ENCODE assay signal across 19 cellular contexts in the genomic region with DNA sequence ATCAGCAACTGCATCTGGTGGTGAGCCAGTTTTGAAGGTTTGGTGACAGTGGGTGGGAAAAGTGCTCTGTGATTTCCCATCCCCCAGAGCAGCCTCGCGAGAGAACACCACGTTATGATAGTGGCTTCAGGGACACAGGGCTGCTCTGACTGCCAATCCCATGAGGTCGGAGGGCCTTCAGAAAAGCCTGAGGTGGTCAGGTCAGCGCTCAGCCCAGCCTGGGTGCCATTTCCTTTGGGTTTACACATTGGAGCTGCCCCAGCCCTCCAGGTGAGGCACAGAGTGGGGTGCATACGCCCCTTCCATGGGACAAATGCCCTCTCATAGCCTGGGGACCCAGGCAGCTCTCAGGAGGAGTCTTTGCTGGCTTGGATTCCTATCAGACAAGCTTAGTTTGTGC.
DNase-seq lines count a peak whose midpoint lies in the region; ATAC-seq, FAIRE-seq and TF ChIP-seq lines count a peak whose summit lies in the region.
"Had no signal": no experiment of that assay in that cellular context is flagged by ENCODE, and none has a peak within 500 bp of the region (broad histone marks: within the 10 kb centered on the region; RNA-seq: fewer than 3 reads in every experiment).

No MANE protein-coding gene starts in this region.

- 0 out of 2 replicates have a peak overlapping the region, but pooled peaks have one; percentile 29 for H2BK15ac ChIP-seq in H1 (ENCODE audit: low read length)

- TF ChIP-seq POLR2A in K562 (conservative IDR thresholded peaks at IDR 0.05), result no peak
- no peak for TF ChIP-seq POLR2A in H1 (IDR thresholded peaks at IDR 0.05; ENCODE audit: control extremely low read depth in 1 of 2, low read depth in 2 of 2, low read length in 2 of 2)

- no peak overlapping the region for H2BK120ac ChIP-seq in H1 (replicated peaks; ENCODE audit: low read depth, low read length)

- H3K9me3 ChIP-seq in K562 (replicated peaks; ENCODE audit: control insufficient read depth, insufficient read depth, low read depth, low read length), result no peaks in the 10 kb centered on the region
- no peaks in the 10 kb centered on the region for H3K9me3 ChIP-seq in H1 (ENCODE audit: insufficient read depth in 2 of 2, low read depth in 1 of 2, low read length in 1 of 2)
- H3K9me3 ChIP-seq: Caco-2 had no signal

- CTCF ChIA-PET in K562 (lab: Yijun Ruan, JAX; ENCODE audit: low intra/inter-chr PET ratio) (no interaction called here), H1 (lab: Charles Lee; ENCODE audit: partially characterized antibody) (interaction anchor here (0.6 to 1.1 kb wide), 4 partner anchors 11 to 148 kb away, joined by 3 to 5 read pairs (median 3); no protein-coding TSS in a partner anchor)
- CTCF ChIA-PET in activated CD8-positive, alpha-beta memory T cell treated with anti-CD3 and anti-CD28 coated beads, Interleukin-2, amount 10 ng/mL, durations not matched to agents 7 days and 5 days (lab: Charles Lee), result no interaction called here

- no peak for TF ChIP-seq RAD21 in K562 (CRISPR knock-in tag; conservative IDR thresholded peaks at IDR 0.05 in 1 of 2, IDR thresholded peaks at IDR 0.05 in 1 of 2)
- no peak for TF ChIP-seq RAD21 in H1 (IDR thresholded peaks at IDR 0.05 in 1 of 2, conservative IDR thresholded peaks at IDR 0.05 in 1 of 2; ENCODE audit: low read depth in 2 of 2, low read length in 2 of 2)

- no peak overlapping the region for H3K27ac Mint-ChIP-seq in osteocyte (ENCODE audit: unreplicated experiment)
- H3K27ac Mint-ChIP-seq in activated CD8-positive, alpha-beta memory T cell treated with anti-CD3 and anti-CD28 coated beads, Interleukin-2, amount 10 ng/mL, durations not matched to agents 7 days and 5 days, result no peak overlapping the region
- H3K27ac Mint-ChIP-seq: CD4-positive, alpha-beta memory T cell had no signal

- H3K9ac ChIP-seq in K562 (ENCODE audit: insufficient read depth in 1 of 2, low read depth in 2 of 2, low read length in 2 of 2) (no peak overlapping the region), H1 (replicated peaks in 1 of 4; ENCODE audit: extremely low read depth in 1 of 4, low read depth in 3 of 4, low read length in 3 of 4) (no peak overlapping the region)
- H3K9ac ChIP-seq: GM23248 had no signal

- H3K4me1 ChIP-seq in K562 (replicated peaks in 1 of 2; ENCODE audit: control insufficient read depth in 2 of 2, insufficient read depth in 2 of 2, low read length in 2 of 2) (no peaks in the 10 kb centered on the region; a peak in 1 of 5 replicates), H1 (replicated peaks in 1 of 4; ENCODE audit: control insufficient read depth in 3 of 4, insufficient read depth in 4 of 4, low read length in 3 of 4) (no peaks in the 10 kb centered on the region)
- H3K4me1 ChIP-seq: Caco-2 had no signal

- no peaks in the 10 kb centered on the region for H3K27me3 Mint-ChIP-seq in osteocyte (ENCODE audit: unreplicated experiment)
- no peaks in the 10 kb centered on the region for H3K27me3 Mint-ChIP-seq in activated CD8-positive, alpha-beta memory T cell treated with anti-CD3 and anti-CD28 coated beads, Interleukin-2, amount 10 ng/mL, durations not matched to agents 7 days and 5 days

- H3K18ac ChIP-seq in H1 (ENCODE audit: extremely low read depth, low read length), result no peak overlapping the region

- no peak overlapping the region for H3K23ac ChIP-seq in H1 (ENCODE audit: insufficient read length)

- no peaks in the 10 kb centered on the region for H3K36me3 ChIP-seq in K562 (ENCODE audit: control insufficient read depth, insufficient read depth, low read length)
- no peaks in the 10 kb centered on the region for H3K36me3 ChIP-seq in H1 (ENCODE audit: control insufficient read depth in 2 of 4, insufficient read depth in 4 of 4, low read length in 3 of 4)

- FAIRE-seq in K562 (lab: Jason Lieb, UNC) (no peak), H1 (lab: Jason Lieb, UNC) (no peak)
- FAIRE-seq: GM12878, GM19239 had no signal

- TF ChIP-seq EP300 in K562 (IDR thresholded peaks at IDR 0.05; ENCODE audit: low read length) (no peak), H1 (IDR thresholded peaks at IDR 0.05; ENCODE audit: borderline replicate concordance in 1 of 2, low read depth in 2 of 2, low read length in 2 of 2) (no peak)

- H4K8ac ChIP-seq in H1 (ENCODE audit: extremely low read depth, insufficient read depth, low read length), result no peak overlapping the region

- H3K79me1 ChIP-seq in H1 (ENCODE audit: low read depth, low read length), result no peaks in the 10 kb centered on the region

- H4K20me1 ChIP-seq in K562 (replicated peaks; ENCODE audit: control insufficient read depth, insufficient read depth, low read length) (no peaks in the 10 kb centered on the region), H1 (replicated peaks in 1 of 2; ENCODE audit: control insufficient read depth in 1 of 2, insufficient read depth in 2 of 2, low read length in 2 of 2) (no peaks in the 10 kb centered on the region)

- intact Hi-C loops in K562 (cut with micrococcal nuclease), result no loop called here

- H3K36me3 Mint-ChIP-seq in osteocyte (ENCODE audit: unreplicated experiment), result no peaks in the 10 kb centered on the region
- H3K36me3 Mint-ChIP-seq in activated CD8-positive, alpha-beta memory T cell treated with anti-CD3 and anti-CD28 coated beads, Interleukin-2, amount 10 ng/mL, durations not matched to agents 7 days and 5 days, result no peaks in the 10 kb centered on the region
- H3K36me3 Mint-ChIP-seq: CD4-positive, alpha-beta memory T cell had no signal

- H3K27ac ChIP-seq in K562 (ENCODE audit: extremely low read depth, low read depth, low read length), result no peak overlapping the region
- H3K27ac ChIP-seq in H1 (ENCODE audit: low read depth, low read length), result no peak overlapping the region; the same call in 1 of the 2 replicates
- H3K27ac ChIP-seq: GM23248 had no signal

- ATAC-seq in K562, result no peak
- ATAC-seq in activated CD8-positive, alpha-beta memory T cell treated with anti-CD3 and anti-CD28 coated beads, Interleukin-2, amount 10 ng/mL, durations not matched to agents 7 days and 5 days, result no peak
- ATAC-seq: HCT116 had no signal

- no peaks in the 10 kb centered on the region for H3K9me1 ChIP-seq in K562 (ENCODE audit: control insufficient read depth, insufficient read depth, low read length)

- no peak overlapping the region for H2BK5ac ChIP-seq in H1 (ENCODE audit: low read depth, low read length)

- H3K14ac ChIP-seq in H1 (ENCODE audit: insufficient read length), result no peak overlapping the region

- WGBS in K562 (ENCODE audit: insufficient coverage, low coverage, missing lambda C conversion rate), result 0% methylated on average over 6 of the region's 6 CpGs
- 81% methylated on average over 6 of the region's 6 CpGs; no CpG with 5 or more reads in 1 of the 2 experiments for WGBS in H1 (ENCODE audit: extremely low coverage in 1 of 2, insufficient coverage in 1 of 2, insufficient read length in 1 of 2, insufficient replicate concordance in 2 of 2, low coverage in 1 of 2, low lambda C conversion rate in 2 of 2, missing lambda C conversion rate in 1 of 2), 2 experiments

- H4K91ac ChIP-seq in H1 (replicated peaks; ENCODE audit: insufficient read length, low read length), result no peak overlapping the region

- H3K9me3 Mint-ChIP-seq in osteocyte (ENCODE audit: unreplicated experiment), result no peaks in the 10 kb centered on the region
- no peaks in the 10 kb centered on the region for H3K9me3 Mint-ChIP-seq in activated CD8-positive, alpha-beta memory T cell treated with anti-CD3 and anti-CD28 coated beads, Interleukin-2, amount 10 ng/mL, durations not matched to agents 7 days and 5 days (ENCODE audit: low read depth)
- H3K9me3 Mint-ChIP-seq: CD4-positive, alpha-beta memory T cell; H9 had no signal

- peaks cover 3% of the 10 kb centered on the region for H3K4me1 Mint-ChIP-seq in osteocyte (ENCODE audit: unreplicated experiment)
- H3K4me1 Mint-ChIP-seq in activated CD8-positive, alpha-beta memory T cell treated with anti-CD3 and anti-CD28 coated beads, Interleukin-2, amount 10 ng/mL, durations not matched to agents 7 days and 5 days, result no peaks in the 10 kb centered on the region
- H3K4me1 Mint-ChIP-seq: CD4-positive, alpha-beta memory T cell; H9 had no signal

- BruUV-seq in K562 (replicated peaks; lab: Mats Ljungman, UMichigan), result no TSS peak

- no peak overlapping the region for H3K56ac ChIP-seq in H1 (replicated peaks; ENCODE audit: insufficient read length, low read depth, low read length)

- H2AFZ ChIP-seq in K562 (ENCODE audit: low read depth, low read length) (no peak overlapping the region), H1 (ENCODE audit: low read length) (no peak overlapping the region)
- H2AFZ ChIP-seq: GM23248 had no signal

- H3K27me3 ChIP-seq in K562 (ENCODE audit: control insufficient read depth in 2 of 2, insufficient read depth in 2 of 2, low read length in 2 of 2) (peaks cover 4 to 25% of the 10 kb centered on the region in 2 experiments), H1 (replicated peaks in 1 of 4; ENCODE audit: control insufficient read depth in 3 of 4, extremely low read depth in 1 of 4, insufficient read depth in 3 of 4, low read length in 3 of 4) (no peaks in the 10 kb centered on the region)

- no peak overlapping the region for H2BK20ac ChIP-seq in H1 (ENCODE audit: low read length)

- TF ChIP-seq CTCF in K562 (IDR thresholded peaks at IDR 0.05 in 2 of 3, conservative IDR thresholded peaks at IDR 0.05 in 1 of 3; ENCODE audit: insufficient read depth in 2 of 3, low read depth in 1 of 3, low read length in 3 of 3), result no peak
- no peak for TF ChIP-seq CTCF in H1 (IDR thresholded peaks at IDR 0.05; ENCODE audit: control extremely low read depth in 1 of 3, insufficient read depth in 1 of 3, low read depth in 1 of 3, low read length in 3 of 3)
- TF ChIP-seq CTCF in osteocyte (IDR thresholded peaks at IDR 0.05), result no peak

- no peak overlapping the region for H3K4me3 ChIP-seq in K562
- H3K4me3 ChIP-seq in H1 (ENCODE audit: extremely low read depth in 1 of 4, insufficient read depth in 2 of 4, low read depth in 3 of 4, low read length in 4 of 4), result no peak overlapping the region
- H3K4me3 ChIP-seq: GM12878, GM23248 had no signal

- no peaks in the 10 kb centered on the region for H3K79me2 ChIP-seq in K562 (ENCODE audit: control insufficient read depth, insufficient read depth, low read length)
- H3K79me2 ChIP-seq in H1 (ENCODE audit: control insufficient read depth in 1 of 2, insufficient read depth in 2 of 2, low read length in 2 of 2), result no peaks in the 10 kb centered on the region

- H4K5ac ChIP-seq in H1 (ENCODE audit: insufficient read length, low read depth, low read length), result no peak overlapping the region

- no peak overlapping the region for H3K4ac ChIP-seq in H1 (replicated peaks; ENCODE audit: insufficient read length, low read depth, low read length)

- H3K4me2 ChIP-seq in K562 (ENCODE audit: insufficient read depth, low read length), result no peak overlapping the region
- no peak overlapping the region for H3K4me2 ChIP-seq in H1 (ENCODE audit: insufficient read depth in 1 of 2, low read depth in 2 of 2, low read length in 2 of 2)

- no peak for DNase-seq in K562 (ENCODE audit: extremely low read depth in 1 of 4, low spot score in 3 of 4)
- DNase-seq in H1 (ENCODE audit: low read depth in 1 of 2, low spot score in 2 of 2), result no peak
- peak; percentile 62 for DNase-seq in mesenteric fat pad (ENCODE audit: low spot score)
- DNase-seq in osteocyte (ENCODE audit: extremely low spot score, unreplicated experiment), result peak; percentile 77
- DNase-seq in globus pallidus (ENCODE audit: low spot score), result no peak
- DNase-seq in activated CD8-positive, alpha-beta memory T cell treated with anti-CD3 and anti-CD28 coated beads, Interleukin-2, amount 10 ng/mL, durations not matched to agents 7 days and 5 days, result no peak
- DNase-seq in activated CD4-positive, CD25-positive, alpha-beta regulatory T cell (lab: John Stamatoyannopoulos, UW), result no peak
- DNase-seq: C1 segment of cervical spinal cord; Caco-2; CD4-positive, alpha-beta memory T cell; DMS153; DMS79; EL; GDM1; GM23248; H9 had no signal

- peak overlapping the region; percentile 23; the same call in 1 of the 2 replicates for H2BK12ac ChIP-seq in H1 (ENCODE audit: low read depth, low read length)

- in situ Hi-C loops in K562 (cut with MboI), result no loop called here

- no peaks in the 10 kb centered on the region for H3K23me2 ChIP-seq in H1 (ENCODE audit: low read depth, low read length)

- no peak overlapping the region for H2AK5ac ChIP-seq in H1 (ENCODE audit: low read depth, low read length)

- no peak overlapping the region for H3K4me3 Mint-ChIP-seq in osteocyte (ENCODE audit: unreplicated experiment)
- H3K4me3 Mint-ChIP-seq in activated CD8-positive, alpha-beta memory T cell treated with anti-CD3 and anti-CD28 coated beads, Interleukin-2, amount 10 ng/mL, durations not matched to agents 7 days and 5 days, result no peak overlapping the region
- H3K4me3 Mint-ChIP-seq: CD4-positive, alpha-beta memory T cell; H9 had no signal

- POLR2A ChIA-PET in K562 (lab: Yijun Ruan, JAX), result no interaction called here
- POLR2A ChIA-PET in H1 (lab: Charles Lee; ENCODE audit: partially characterized antibody), result no interaction called here

Comparison
In these comparisons a context has a peak if more than half of its experiments do, and no peak if none do; other contexts are left out.
1. DNase-seq: peak in mesenteric fat pad (single experiment) and osteocyte (single experiment); none in K562 (0 of 4), H1 (0 of 2), globus pallidus (single experiment), activated CD8-positive, alpha-beta memory T cell treated with anti-CD3 and anti-CD28 coated beads, Interleukin-2, amount 10 ng/mL, durations not matched to agents 7 days and 5 days (single experiment) and activated CD4-positive, CD25-positive, alpha-beta regulatory T cell (0 of 4).